Comparison of ENCODE assay signal across 1 cellular context in the genomic region with DNA sequence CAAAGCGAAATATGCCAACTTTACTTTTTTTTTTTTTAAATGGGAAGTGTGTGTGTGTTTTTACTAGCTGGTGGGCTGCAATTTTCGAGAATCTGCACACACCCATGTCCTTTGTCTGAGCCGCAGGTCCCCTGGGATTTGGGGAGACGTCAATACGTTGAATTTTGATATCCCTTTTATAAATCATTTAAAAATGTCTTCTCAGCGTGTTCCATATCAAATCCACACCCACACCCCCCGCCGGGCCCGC.
TF ChIP-seq lines count a peak whose summit lies in the region.

No MANE protein-coding gene starts in this region.

TF ChIP-seq in HEK293, 187 proteins besides CTCF, POLR2A, EP300 and RAD21 (continued from another document):
- TF ChIP-seq, protein P1, sequence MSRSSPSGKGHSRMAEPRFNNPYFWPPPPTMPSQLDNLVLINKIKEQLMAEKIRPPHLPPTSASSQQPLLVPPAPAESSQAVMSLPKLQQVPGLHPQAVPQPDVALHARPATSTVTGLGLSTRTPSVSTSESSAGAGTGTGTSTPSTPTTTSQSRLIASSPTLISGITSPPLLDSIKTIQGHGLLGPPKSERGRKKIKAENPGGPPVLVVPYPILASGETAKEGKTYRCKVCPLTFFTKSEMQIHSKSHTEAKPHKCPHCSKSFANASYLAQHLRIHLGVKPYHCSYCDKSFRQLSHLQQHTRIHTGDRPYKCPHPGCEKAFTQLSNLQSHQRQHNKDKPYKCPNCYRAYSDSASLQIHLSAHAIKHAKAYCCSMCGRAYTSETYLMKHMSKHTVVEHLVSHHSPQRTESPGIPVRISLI (tag by site-specific recombination; IDR thresholded peaks at IDR 0.05) = peak; percentile 75; the same call in 1 of the 2 replicates
- TF ChIP-seq, protein P2, sequence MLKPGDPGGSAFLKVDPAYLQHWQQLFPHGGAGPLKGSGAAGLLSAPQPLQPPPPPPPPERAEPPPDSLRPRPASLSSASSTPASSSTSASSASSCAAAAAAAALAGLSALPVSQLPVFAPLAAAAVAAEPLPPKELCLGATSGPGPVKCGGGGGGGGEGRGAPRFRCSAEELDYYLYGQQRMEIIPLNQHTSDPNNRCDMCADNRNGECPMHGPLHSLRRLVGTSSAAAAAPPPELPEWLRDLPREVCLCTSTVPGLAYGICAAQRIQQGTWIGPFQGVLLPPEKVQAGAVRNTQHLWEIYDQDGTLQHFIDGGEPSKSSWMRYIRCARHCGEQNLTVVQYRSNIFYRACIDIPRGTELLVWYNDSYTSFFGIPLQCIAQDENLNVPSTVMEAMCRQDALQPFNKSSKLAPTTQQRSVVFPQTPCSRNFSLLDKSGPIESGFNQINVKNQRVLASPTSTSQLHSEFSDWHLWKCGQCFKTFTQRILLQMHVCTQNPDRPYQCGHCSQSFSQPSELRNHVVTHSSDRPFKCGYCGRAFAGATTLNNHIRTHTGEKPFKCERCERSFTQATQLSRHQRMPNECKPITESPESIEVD (tag by site-specific recombination; IDR thresholded peaks at IDR 0.05) = peak; percentile 24; the same call in 1 of the 2 replicates
- TF ChIP-seq, protein P3, sequence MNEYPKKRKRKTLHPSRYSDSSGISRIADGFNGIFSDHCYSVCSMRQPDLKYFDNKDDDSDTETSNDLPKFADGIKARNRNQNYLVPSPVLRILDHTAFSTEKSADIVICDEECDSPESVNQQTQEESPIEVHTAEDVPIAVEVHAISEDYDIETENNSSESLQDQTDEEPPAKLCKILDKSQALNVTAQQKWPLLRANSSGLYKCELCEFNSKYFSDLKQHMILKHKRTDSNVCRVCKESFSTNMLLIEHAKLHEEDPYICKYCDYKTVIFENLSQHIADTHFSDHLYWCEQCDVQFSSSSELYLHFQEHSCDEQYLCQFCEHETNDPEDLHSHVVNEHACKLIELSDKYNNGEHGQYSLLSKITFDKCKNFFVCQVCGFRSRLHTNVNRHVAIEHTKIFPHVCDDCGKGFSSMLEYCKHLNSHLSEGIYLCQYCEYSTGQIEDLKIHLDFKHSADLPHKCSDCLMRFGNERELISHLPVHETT (tag by site-specific recombination; IDR thresholded peaks at IDR 0.05) = 0 out of 2 replicates have a peak, but pooled peaks have one; percentile 91
- peak; percentile 10 for TF ChIP-seq ZNF529 (tag by site-specific recombination; IDR thresholded peaks at IDR 0.05; ENCODE audit: insufficient replicate concordance)
- TF ChIP-seq MZF1 (tag by site-specific recombination; IDR thresholded peaks at IDR 0.05; ENCODE audit: borderline replicate concordance) = peak; percentile 15; the same call in 1 of the 2 replicates
- TF ChIP-seq ZNF629 (tag by site-specific recombination; IDR thresholded peaks at IDR 0.05) = peak; percentile 24; the same call in 1 of the 2 replicates
- TF ChIP-seq, protein P4, sequence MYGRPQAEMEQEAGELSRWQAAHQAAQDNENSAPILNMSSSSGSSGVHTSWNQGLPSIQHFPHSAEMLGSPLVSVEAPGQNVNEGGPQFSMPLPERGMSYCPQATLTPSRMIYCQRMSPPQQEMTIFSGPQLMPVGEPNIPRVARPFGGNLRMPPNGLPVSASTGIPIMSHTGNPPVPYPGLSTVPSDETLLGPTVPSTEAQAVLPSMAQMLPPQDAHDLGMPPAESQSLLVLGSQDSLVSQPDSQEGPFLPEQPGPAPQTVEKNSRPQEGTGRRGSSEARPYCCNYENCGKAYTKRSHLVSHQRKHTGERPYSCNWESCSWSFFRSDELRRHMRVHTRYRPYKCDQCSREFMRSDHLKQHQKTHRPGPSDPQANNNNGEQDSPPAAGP (tag by site-specific recombination; IDR thresholded peaks at IDR 0.05) = no peak
- no peak for TF ChIP-seq ZNF843 (tag by site-specific recombination; IDR thresholded peaks at IDR 0.05)
- no peak for TF ChIP-seq GFI1B (tag by site-specific recombination; IDR thresholded peaks at IDR 0.05)
- TF ChIP-seq ZNF596 (tag by site-specific recombination; IDR thresholded peaks at IDR 0.05) = no peak
- no peak for TF ChIP-seq ZNF366 (tag by site-specific recombination; conservative IDR thresholded peaks at IDR 0.05)
- no peak for TF ChIP-seq ZNF510 (tag by site-specific recombination; IDR thresholded peaks at IDR 0.05; ENCODE audit: insufficient replicate concordance)
- TF ChIP-seq ZNF426 (tag by site-specific recombination; IDR thresholded peaks at IDR 0.05) = no peak
- TF ChIP-seq ZNF530 (tag by site-specific recombination; IDR thresholded peaks at IDR 0.05; ENCODE audit: low read depth) = no peak
- TF ChIP-seq ZNF214 (tag by site-specific recombination; IDR thresholded peaks at IDR 0.05; ENCODE audit: borderline replicate concordance) = peak; percentile 47; the same call in 1 of the 2 replicates
